In genomic region chr19:28027116-28027515, GRCh38 we compare ENCODE assay signal across 1 cellular context.
TF ChIP-seq lines count a peak whose summit lies in the region.

No MANE protein-coding gene starts in this region.

TF ChIP-seq in HEK293, 187 proteins besides CTCF, POLR2A, EP300 and RAD21 (continued from another document):
- TF ChIP-seq ZNF112 (tag by site-specific recombination; IDR thresholded peaks at IDR 0.05) (no peak), ZNF660 (tag by site-specific recombination; IDR thresholded peaks at IDR 0.05) (no peak), ZNF596 (tag by site-specific recombination; IDR thresholded peaks at IDR 0.05) (no peak)
TF ChIP-seq in HEK293: peak in this region for 1.
